Comparison of ENCODE assay signal across 10 cellular contexts in the genomic region with DNA sequence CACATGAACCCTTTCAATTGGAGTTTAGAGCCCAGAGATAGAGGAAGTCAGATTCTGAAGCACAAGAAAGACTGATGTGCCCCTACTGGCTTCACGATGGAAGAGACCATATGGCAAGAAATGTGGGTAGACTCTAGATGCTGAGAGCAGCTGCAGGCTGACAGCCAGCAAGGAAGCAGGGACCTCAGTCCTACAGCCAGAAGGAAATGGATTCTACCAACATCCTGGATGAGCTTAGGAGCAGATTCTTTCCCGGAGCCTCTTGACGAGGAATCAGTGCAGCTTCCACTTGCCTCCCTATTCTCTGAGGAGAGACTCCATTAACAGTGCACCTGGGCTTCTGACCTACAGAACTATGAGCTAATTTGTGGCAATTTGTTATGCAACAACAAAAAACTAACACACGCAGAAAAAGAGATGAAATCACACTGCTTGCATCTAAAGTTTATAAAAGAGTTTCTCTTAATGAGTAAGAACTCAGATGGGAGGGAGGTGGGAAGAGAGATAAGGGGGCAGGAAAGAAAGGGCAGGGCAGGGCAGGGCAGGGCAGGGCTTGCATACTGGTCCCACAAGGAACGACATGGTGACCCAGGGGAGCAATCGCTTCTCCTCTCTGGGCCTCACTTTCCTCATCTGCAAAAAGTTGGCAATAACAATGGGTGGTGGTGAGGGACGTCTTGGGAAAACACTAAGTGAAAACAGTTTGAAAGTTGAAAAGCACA.
DNase-seq lines count a peak whose midpoint lies in the region; ATAC-seq, FAIRE-seq and TF ChIP-seq lines count a peak whose summit lies in the region.
"Had no signal": no experiment of that assay in that cellular context is flagged by ENCODE, and none has a peak within 500 bp of the region (broad histone marks: within the 10 kb centered on the region; RNA-seq: fewer than 3 reads in every experiment).

No MANE protein-coding gene starts in this region.

- no peak overlapping the region for H3K4me2 ChIP-seq in A549

- peaks cover 21% of the 10 kb centered on the region for H3K4me1 ChIP-seq in A549

- ATAC-seq in A549 (peak in 1 of 2 experiments; percentile 51; a peak in 2 of 6 replicates), T-cell (replicated peaks in 1 of 4) (peak in 2 of 4 experiments; percentile 49 to 61), GM21717 (IDR thresholded peaks at IDR 0.05; ENCODE audit: unreplicated experiment) (no peak), GM18907 (IDR thresholded peaks at IDR 0.05; ENCODE audit: unreplicated experiment) (no peak)

- no peak overlapping the region for H3K4me3 ChIP-seq in A549

- no peaks in the 10 kb centered on the region for H3K9me3 Mint-ChIP-seq in T-cell

- POLR2A ChIA-PET in A549 (lab: Yijun Ruan, JAX) (no interaction called here), T-cell (lab: Charles Lee) (interaction anchor here (0.5 to 1.1 kb wide), 7 partner anchors 9 to 447 kb away, joined by 3 to 15 read pairs (median 4); no protein-coding TSS in a partner anchor)

- 88% methylated on average over 7 of the region's 7 CpGs for WGBS in A549 (ENCODE audit: missing lambda C conversion rate)

- peaks cover 37% of the 10 kb centered on the region for H3K36me3 Mint-ChIP-seq in T-cell

- TF ChIP-seq POLR2A in A549 (IDR thresholded peaks at IDR 0.05; ENCODE audit: low read length) (no peak), GM12891 (IDR thresholded peaks at IDR 0.05; ENCODE audit: low read depth, low read length) (no peak)

- H3K27me3 Mint-ChIP-seq in T-cell, result no peaks in the 10 kb centered on the region

- H3K4me3 Mint-ChIP-seq in T-cell, result no peak overlapping the region

- no peak for FAIRE-seq in A549 (lab: Jason Lieb, UNC)
- no peak for FAIRE-seq in GM12891 (lab: Jason Lieb, UNC)

- no peak for TF ChIP-seq RAD21 in A549 (conservative IDR thresholded peaks at IDR 0.05 in 1 of 2, IDR thresholded peaks at IDR 0.05 in 1 of 2)

- no peaks in the 10 kb centered on the region for H3K9me3 ChIP-seq in A549

- H3K27ac ChIP-seq in A549, result peak overlapping the region; percentile 71 to 87; a peak in 5 of 6 replicates

- DNase-seq in A549 (ENCODE audit: low read depth in 1 of 2, low spot score in 1 of 2) (peak in 1 of 2 experiments; percentile 53), GM12891 (ENCODE audit: insufficient read length, low spot score) (no peak), T-cell (peak in 1 of 34 experiments; percentile 15), kidney tubule cell (ENCODE audit: low spot score) (peak; percentile 30), medulla oblongata (ENCODE audit: extremely low spot score) (no peak), NCI-H1048 (lab: John Stamatoyannopoulos, UW) (no peak)
- DNase-seq: activated CD4-positive, CD25-positive, alpha-beta regulatory T cell treated with anti-CD3 and anti-CD28 coated beads, Interleukin-2, amount 50 U/mL, for 72 hours; NCI-H446 had no signal

- TF ChIP-seq CTCF in A549 (IDR thresholded peaks at IDR 0.05), result no peak

- no peak for TF ChIP-seq EP300 in A549 (IDR thresholded peaks at IDR 0.05)

- H3K4me1 Mint-ChIP-seq in T-cell, result peaks cover 62 to 75% (median 71%) of the 10 kb centered on the region in 3 donors

- peak overlapping the region; percentile 36 to 84 for H3K27ac Mint-ChIP-seq in T-cell

- CTCF ChIA-PET in A549 (lab: Yijun Ruan, JAX), result interaction anchor here (1.5 kb wide), 1 partner anchor 10 kb away, joined by 7 read pairs; no protein-coding TSS in a partner anchor
- CTCF ChIA-PET in T-cell (lab: Charles Lee), result interaction anchor here (0.5 to 0.6 kb wide), 2 partner anchors 86 to 315 kb away, joined by 3 to 4 read pairs; no protein-coding TSS in a partner anchor

TF ChIP-seq in A549, 52 proteins besides CTCF, POLR2A, EP300 and RAD21:
- TF ChIP-seq NPAS2 (CRISPR knock-in tag; IDR thresholded peaks at IDR 0.05; ENCODE audit: borderline replicate concordance) (no peak), CBX2 (IDR thresholded peaks at IDR 0.05; ENCODE audit: borderline replicate concordance, low read depth) (no peak)

TF ChIP-seq in GM12891, 5 proteins besides CTCF, POLR2A, EP300 and RAD21:
- TF ChIP-seq POLR2AphosphoS5 (IDR thresholded peaks at IDR 0.05; ENCODE audit: low read depth, low read length) (no peak), SPI1 (IDR thresholded peaks at IDR 0.05; ENCODE audit: low read depth, low read length) (0 out of 2 replicates have a peak, but pooled peaks have one; percentile 12)
